Comparison of ENCODE assay signal across 25 cellular contexts in the genomic region with DNA sequence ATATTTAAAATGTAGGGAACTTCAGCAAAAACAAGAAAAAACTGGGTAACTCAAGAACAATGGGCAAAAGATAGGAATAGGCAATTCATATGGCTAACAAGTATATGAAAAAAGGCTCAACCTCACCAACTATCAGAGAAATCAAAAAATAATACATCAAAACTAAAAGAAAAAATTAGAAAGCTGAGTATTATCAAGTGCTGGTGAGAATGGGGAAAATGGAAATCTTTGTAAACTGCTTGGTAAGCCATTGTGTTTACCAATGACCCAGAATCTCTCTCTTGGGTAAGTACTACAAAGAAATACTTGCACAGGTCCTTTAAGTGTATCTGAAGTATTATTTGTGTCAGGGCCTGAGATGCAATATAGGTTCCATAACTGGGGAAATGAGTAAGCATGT.
"Had no signal": no experiment of that assay in that cellular context is flagged by ENCODE, and none has a peak within 500 bp of the region (broad histone marks: within the 10 kb centered on the region; RNA-seq: fewer than 3 reads in every experiment).

No MANE protein-coding gene starts in this region.

- H3K36me3 ChIP-seq: gastrocnemius medialis, prostate gland, right atrium auricular region, sigmoid colon, suprapubic skin, transverse colon, upper lobe of right lung, uterus had no signal

- ATAC-seq: esophagus mucosa; gastrocnemius medialis; left lobe of liver; stimulated activated memory B cell treated with anti-CD40 and anti-IgM and Interleukin-4, amounts not matched to agents 10 μg/mL and 1 μg/mL and 100 μg/mL, for 72 hours; stimulated activated naive CD8-positive, alpha-beta T cell treated with anti-CD3 and anti-CD28 coated beads, Interleukin-15, amount 100 ng/mL, for 72 hours; upper lobe of right lung had no signal

- H3K4me3 ChIP-seq: dorsolateral prefrontal cortex, gastrocnemius medialis, lung, prostate gland, right atrium auricular region, sigmoid colon, suprapubic skin, transverse colon, upper lobe of right lung, uterus had no signal

- H3K9me3 ChIP-seq: prostate gland had no signal

- H3K4me1 Mint-ChIP-seq: nephron progenitor cell had no signal

- DNase-seq: dorsolateral prefrontal cortex; effector CD4-positive, alpha-beta T cell; foreskin fibroblast; gastrocnemius medialis; head of caudate nucleus; kidney; nephron progenitor cell; nucleus accumbens; sigmoid colon; stimulated activated CD4-positive, alpha-beta T cell treated with anti-CD3 and anti-CD28 coated beads, Interleukin-2, amount 100 ng/mL, for 24 hours; stimulated activated CD4-positive, alpha-beta T cell treated with anti-CD3 and anti-CD28 coated beads, Interleukin-4, amount 100 ng/mL, for 4 hours; stimulated activated naive CD8-positive, alpha-beta T cell treated with anti-CD3 and anti-CD28 coated beads, Interleukin-15, amount 100 ng/mL, for 72 hours; transverse colon; upper lobe of right lung; uterus had no signal

- H3K27ac Mint-ChIP-seq: nephron progenitor cell; stimulated activated memory B cell treated with anti-CD40 and anti-IgM and Interleukin-4, amounts not matched to agents 10 μg/mL and 1 μg/mL and 100 μg/mL, for 72 hours; stimulated activated naive CD8-positive, alpha-beta T cell treated with anti-CD3 and anti-CD28 coated beads, Interleukin-15, amount 100 ng/mL, for 72 hours had no signal

- H3K27ac ChIP-seq: dorsolateral prefrontal cortex, epithelial cell of prostate, gastrocnemius medialis, prostate gland, right atrium auricular region, sigmoid colon, suprapubic skin, transverse colon, upper lobe of right lung, uterus had no signal

- H3K4me1 ChIP-seq: prostate gland, right atrium auricular region, suprapubic skin, transverse colon, upper lobe of right lung, uterus had no signal

- H3K27me3 Mint-ChIP-seq: memory B cell; stimulated activated memory B cell treated with anti-CD40 and anti-IgM and Interleukin-4, amounts not matched to agents 10 μg/mL and 1 μg/mL and 100 μg/mL, for 72 hours; stimulated activated naive CD8-positive, alpha-beta T cell treated with anti-CD3 and anti-CD28 coated beads, Interleukin-15, amount 100 ng/mL, for 72 hours had no signal

- FAIRE-seq: colon, kidney had no signal

- H3K27me3 ChIP-seq: dorsolateral prefrontal cortex, gastrocnemius medialis, right atrium auricular region, sigmoid colon, suprapubic skin, transverse colon, upper lobe of right lung, uterus had no signal

- H3K4me3 Mint-ChIP-seq: memory B cell; nephron progenitor cell; stimulated activated memory B cell treated with anti-CD40 and anti-IgM and Interleukin-4, amounts not matched to agents 10 μg/mL and 1 μg/mL and 100 μg/mL, for 72 hours; stimulated activated naive CD8-positive, alpha-beta T cell treated with anti-CD3 and anti-CD28 coated beads, Interleukin-15, amount 100 ng/mL, for 72 hours had no signal
